ENCODE assay signal across 13 cellular contexts in the genomic region with DNA sequence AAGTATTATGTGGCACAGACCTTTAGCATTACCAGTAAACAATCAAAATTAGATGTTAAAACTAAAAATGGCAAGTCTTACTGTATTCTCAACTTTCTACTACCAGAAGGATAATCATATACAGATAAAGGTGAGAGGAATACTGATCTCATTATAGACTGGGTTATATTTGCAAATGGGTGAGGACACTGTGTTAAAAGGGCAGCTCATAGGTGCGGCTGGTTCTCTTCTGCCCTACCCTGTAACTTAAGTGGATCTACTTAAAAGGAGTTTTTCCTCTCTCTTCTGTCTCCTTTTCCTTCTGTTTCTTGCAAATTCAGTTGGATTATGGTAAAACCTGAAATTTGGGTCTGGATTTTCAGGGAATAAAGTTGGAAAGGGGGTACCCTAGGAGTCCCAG. TPM values are rescaled to one million over a fixed set of nuclear protein-coding genes. Genes with fewer than 3 reads are reported as not detected.
DNase-seq lines count a peak whose midpoint lies in the region; ATAC-seq and TF ChIP-seq lines count a peak whose summit lies in the region.
"Had no signal": no experiment of that assay in that cellular context is flagged by ENCODE, and none has a peak within 500 bp of the region (broad histone marks: within the 10 kb centered on the region; RNA-seq: fewer than 3 reads in every experiment).

No MANE protein-coding gene starts in this region.

- H3K9me3 Mint-ChIP-seq in activated T-cell treated with anti-CD3 and anti-CD28 coated beads, Interleukin-2, amount 50 U/mL, for 72 hours: no peaks in the 10 kb centered on the region
- no peaks in the 10 kb centered on the region for H3K9me3 Mint-ChIP-seq in nephron
- peaks cover 5% of the 10 kb centered on the region for H3K9me3 Mint-ChIP-seq in mesothelial cell of epicardium
- H3K9me3 Mint-ChIP-seq: CD4-positive, alpha-beta T cell had no signal

- DNase-seq in activated T-cell treated with anti-CD3 and anti-CD28 coated beads, Interleukin-2, amount 50 U/mL, for 72 hours: no peak
- no peak for DNase-seq in activated T-cell treated with anti-CD3 and anti-CD28 coated beads, Interleukin-2, amount 50 U/mL, for 1 hour
- no peak for DNase-seq in left colon
- DNase-seq in stimulated activated CD4-positive, alpha-beta T cell treated with anti-CD3 and anti-CD28 coated beads, Interleukin-1b, Interleukin-23, amount 100 ng/mL, for 48 hours: no peak
- no peak for DNase-seq in mesothelial cell of epicardium (ENCODE audit: low spot score in 2 of 2, unreplicated experiment in 2 of 2)
- DNase-seq: 8988T; Calu3; CD4-positive, alpha-beta T cell; DMS 273 treated with DMSO at 0.1 percent for 48 hours; GM23248 had no signal

- H3K27ac Mint-ChIP-seq in activated T-cell treated with anti-CD3 and anti-CD28 coated beads, Interleukin-2, amount 50 U/mL, for 72 hours: peak overlapping the region; percentile 60
- H3K27ac Mint-ChIP-seq in nephron (peak overlapping the region in 2 of 3 experiments; percentile 5 to 82), mesothelial cell of epicardium (no peak overlapping the region)
- H3K27ac Mint-ChIP-seq: CD4-positive, alpha-beta T cell had no signal

- peak overlapping the region in 1 of 2 donors; percentile 20 for H3K4me3 Mint-ChIP-seq in activated T-cell treated with anti-CD3 and anti-CD28 coated beads, Interleukin-2, amount 50 U/mL, for 72 hours
- H3K4me3 Mint-ChIP-seq in nephron (no peak overlapping the region), mesothelial cell of epicardium (no peak overlapping the region)
- H3K4me3 Mint-ChIP-seq: CD4-positive, alpha-beta T cell had no signal

- no peak for ATAC-seq in activated T-cell treated with anti-CD3 and anti-CD28 coated beads, Interleukin-2, amount 50 U/mL, for 72 hours (replicated peaks in 1 of 2)
- peak; percentile 93 for ATAC-seq in left colon
- no peak for ATAC-seq in HG03460 (IDR thresholded peaks at IDR 0.05; ENCODE audit: unreplicated experiment)
- ATAC-seq: HCT116 had no signal

- intact Hi-C loops in left colon (cut with DNase I, micrococcal nuclease): no loop called here

- TF ChIP-seq CTCF in nephron (IDR thresholded peaks at IDR 0.05; ENCODE audit: unreplicated experiment in 3 of 3) (no peak), mesothelial cell of epicardium (IDR thresholded peaks at IDR 0.05; ENCODE audit: unreplicated experiment) (no peak)

- no peaks in the 10 kb centered on the region for H3K27me3 Mint-ChIP-seq in activated T-cell treated with anti-CD3 and anti-CD28 coated beads, Interleukin-2, amount 50 U/mL, for 72 hours (ENCODE audit: low read depth)
- H3K27me3 Mint-ChIP-seq in nephron (ENCODE audit: low read depth): no peaks in the 10 kb centered on the region
- H3K27me3 Mint-ChIP-seq in mesothelial cell of epicardium (ENCODE audit: low read depth): no peaks in the 10 kb centered on the region
- H3K27me3 Mint-ChIP-seq: CD4-positive, alpha-beta T cell had no signal

- peaks cover 0 to 2% of the 10 kb centered on the region in 2 donors for H3K36me3 Mint-ChIP-seq in activated T-cell treated with anti-CD3 and anti-CD28 coated beads, Interleukin-2, amount 50 U/mL, for 72 hours (ENCODE audit: insufficient read depth in 2 of 2)
- H3K36me3 Mint-ChIP-seq in nephron (ENCODE audit: low read depth) (peaks cover 26% of the 10 kb centered on the region), mesothelial cell of epicardium (peaks cover 10% of the 10 kb centered on the region)

- H3K4me1 Mint-ChIP-seq in activated T-cell treated with anti-CD3 and anti-CD28 coated beads, Interleukin-2, amount 50 U/mL, for 72 hours (ENCODE audit: low read depth): peaks cover 60% of the 10 kb centered on the region
- H3K4me1 Mint-ChIP-seq in nephron (peaks cover 17% of the 10 kb centered on the region), mesothelial cell of epicardium (peaks cover 23% of the 10 kb centered on the region)

RNA-seq across cellular contexts. Expression of a gene that starts 33.0 kb away (rescaled TPM):
- 1 to 10 TPM; 7.2 to 8.7 TPM for total RNA-seq in activated T-cell treated with anti-CD3 and anti-CD28 coated beads, Interleukin-2, amount 50 U/mL, for 72 hours
- total RNA-seq in left colon (100 to 1,000 TPM in 1 of 2 donors, 10 to 100 TPM in 1; 93.3 to 108 TPM), mesothelial cell of epicardium (34.8 to 35.7 TPM (median 35.0 TPM) in 3 replicates)
